1 cellular context compared by ENCODE assay signal in the genomic region with DNA sequence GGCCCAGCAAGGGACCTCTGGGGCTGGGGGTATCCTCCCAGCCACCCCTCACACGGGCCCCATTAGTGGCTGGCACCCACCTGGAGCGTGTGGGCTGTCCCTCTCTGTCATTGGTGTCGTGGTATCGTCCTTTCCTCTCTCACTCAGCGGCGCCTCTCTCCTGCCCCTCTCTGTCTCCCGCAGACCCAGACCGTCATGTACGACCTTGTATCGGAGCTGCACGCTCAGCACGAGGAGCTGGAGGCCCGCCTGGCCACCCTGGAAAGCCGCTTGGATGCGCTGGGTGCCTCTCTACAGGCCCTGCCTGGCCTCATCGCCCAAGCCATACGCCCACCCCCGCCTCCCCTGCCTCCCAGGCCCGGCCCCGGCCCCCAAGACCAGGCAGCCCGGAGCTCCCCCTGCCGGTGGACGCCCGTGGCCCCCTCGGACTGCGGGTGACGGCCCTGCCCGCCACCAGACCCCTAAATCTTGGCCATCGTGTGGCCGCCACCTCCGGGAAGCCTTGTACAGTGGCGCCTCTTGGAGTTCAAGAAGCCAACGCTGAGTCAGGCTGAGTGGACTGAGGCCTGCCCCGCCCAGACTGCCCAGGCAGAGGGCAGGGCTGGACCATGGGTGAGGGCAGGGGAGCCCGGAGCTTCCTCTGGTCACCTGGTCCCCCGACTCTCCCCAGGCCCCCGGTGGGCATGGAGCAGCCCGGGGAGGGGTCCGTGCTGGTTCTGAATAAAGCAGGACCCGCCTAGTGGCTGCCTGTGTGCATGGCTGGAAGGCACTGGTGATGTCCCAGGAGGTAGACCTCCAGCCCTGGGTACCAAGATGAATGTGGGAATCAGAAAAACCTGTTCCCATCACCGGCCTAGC.
TF ChIP-seq lines count a peak whose summit lies in the region.

No MANE protein-coding gene starts in this region.

TF ChIP-seq in K562, 482 proteins besides CTCF, POLR2A, EP300 and RAD21 (continued from another document and continues in another):
- TF ChIP-seq, protein P1, sequence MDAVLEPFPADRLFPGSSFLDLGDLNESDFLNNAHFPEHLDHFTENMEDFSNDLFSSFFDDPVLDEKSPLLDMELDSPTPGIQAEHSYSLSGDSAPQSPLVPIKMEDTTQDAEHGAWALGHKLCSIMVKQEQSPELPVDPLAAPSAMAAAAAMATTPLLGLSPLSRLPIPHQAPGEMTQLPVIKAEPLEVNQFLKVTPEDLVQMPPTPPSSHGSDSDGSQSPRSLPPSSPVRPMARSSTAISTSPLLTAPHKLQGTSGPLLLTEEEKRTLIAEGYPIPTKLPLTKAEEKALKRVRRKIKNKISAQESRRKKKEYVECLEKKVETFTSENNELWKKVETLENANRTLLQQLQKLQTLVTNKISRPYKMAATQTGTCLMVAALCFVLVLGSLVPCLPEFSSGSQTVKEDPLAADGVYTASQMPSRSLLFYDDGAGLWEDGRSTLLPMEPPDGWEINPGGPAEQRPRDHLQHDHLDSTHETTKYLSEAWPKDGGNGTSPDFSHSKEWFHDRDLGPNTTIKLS (IDR thresholded peaks at IDR 0.05; ENCODE audit: borderline replicate concordance, low read depth), result no peak
- no peak for TF ChIP-seq U2AF2 (optimal IDR thresholded peaks at IDR 0.05; ENCODE audit: low read depth, low read length)
- TF ChIP-seq IRF9 (tag; IDR thresholded peaks at IDR 0.05), result no peak
- TF ChIP-seq ZBTB7A (IDR thresholded peaks at IDR 0.05; ENCODE audit: borderline replicate concordance, control insufficient read depth, low read depth, low read length), result peak; percentile 86; the same call in 1 of the 2 replicates
- TF ChIP-seq TCF7L2 (IDR thresholded peaks at IDR 0.05; ENCODE audit: low read depth, low read length), result no peak
- no peak for TF ChIP-seq SP2 (IDR thresholded peaks at IDR 0.05; ENCODE audit: extremely low read depth, low read depth, low read length, poor library complexity, severe bottlenecking)
- TF ChIP-seq, protein P2, sequence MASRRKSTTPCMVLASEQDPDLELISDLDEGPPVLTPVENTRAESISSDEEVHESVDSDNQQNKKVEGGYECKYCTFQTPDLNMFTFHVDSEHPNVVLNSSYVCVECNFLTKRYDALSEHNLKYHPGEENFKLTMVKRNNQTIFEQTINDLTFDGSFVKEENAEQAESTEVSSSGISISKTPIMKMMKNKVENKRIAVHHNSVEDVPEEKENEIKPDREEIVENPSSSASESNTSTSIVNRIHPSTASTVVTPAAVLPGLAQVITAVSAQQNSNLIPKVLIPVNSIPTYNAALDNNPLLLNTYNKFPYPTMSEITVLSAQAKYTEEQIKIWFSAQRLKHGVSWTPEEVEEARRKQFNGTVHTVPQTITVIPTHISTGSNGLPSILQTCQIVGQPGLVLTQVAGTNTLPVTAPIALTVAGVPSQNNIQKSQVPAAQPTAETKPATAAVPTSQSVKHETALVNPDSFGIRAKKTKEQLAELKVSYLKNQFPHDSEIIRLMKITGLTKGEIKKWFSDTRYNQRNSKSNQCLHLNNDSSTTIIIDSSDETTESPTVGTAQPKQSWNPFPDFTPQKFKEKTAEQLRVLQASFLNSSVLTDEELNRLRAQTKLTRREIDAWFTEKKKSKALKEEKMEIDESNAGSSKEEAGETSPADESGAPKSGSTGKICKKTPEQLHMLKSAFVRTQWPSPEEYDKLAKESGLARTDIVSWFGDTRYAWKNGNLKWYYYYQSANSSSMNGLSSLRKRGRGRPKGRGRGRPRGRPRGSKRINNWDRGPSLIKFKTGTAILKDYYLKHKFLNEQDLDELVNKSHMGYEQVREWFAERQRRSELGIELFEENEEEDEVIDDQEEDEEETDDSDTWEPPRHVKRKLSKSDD (conservative IDR thresholded peaks at IDR 0.05; ENCODE audit: low read length), result no peak
- TF ChIP-seq HNRNPLL (IDR thresholded peaks at IDR 0.05; ENCODE audit: low read depth, low read length, poor library complexity, severe bottlenecking), result no peak
- TF ChIP-seq, protein P3, sequence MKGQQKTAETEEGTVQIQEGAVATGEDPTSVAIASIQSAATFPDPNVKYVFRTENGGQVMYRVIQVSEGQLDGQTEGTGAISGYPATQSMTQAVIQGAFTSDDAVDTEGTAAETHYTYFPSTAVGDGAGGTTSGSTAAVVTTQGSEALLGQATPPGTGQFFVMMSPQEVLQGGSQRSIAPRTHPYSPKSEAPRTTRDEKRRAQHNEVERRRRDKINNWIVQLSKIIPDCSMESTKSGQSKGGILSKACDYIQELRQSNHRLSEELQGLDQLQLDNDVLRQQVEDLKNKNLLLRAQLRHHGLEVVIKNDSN (CRISPR knock-in tag; IDR thresholded peaks at IDR 0.05), result no peak
- TF ChIP-seq, protein P4, sequence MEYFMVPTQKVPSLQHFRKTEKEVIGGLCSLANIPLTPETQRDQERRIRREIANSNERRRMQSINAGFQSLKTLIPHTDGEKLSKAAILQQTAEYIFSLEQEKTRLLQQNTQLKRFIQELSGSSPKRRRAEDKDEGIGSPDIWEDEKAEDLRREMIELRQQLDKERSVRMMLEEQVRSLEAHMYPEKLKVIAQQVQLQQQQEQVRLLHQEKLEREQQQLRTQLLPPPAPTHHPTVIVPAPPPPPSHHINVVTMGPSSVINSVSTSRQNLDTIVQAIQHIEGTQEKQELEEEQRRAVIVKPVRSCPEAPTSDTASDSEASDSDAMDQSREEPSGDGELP (CRISPR knock-in tag; IDR thresholded peaks at IDR 0.05; ENCODE audit: borderline replicate concordance), result 0 out of 2 replicates have a peak, but pooled peaks have one; percentile 18
- TF ChIP-seq, protein P5, sequence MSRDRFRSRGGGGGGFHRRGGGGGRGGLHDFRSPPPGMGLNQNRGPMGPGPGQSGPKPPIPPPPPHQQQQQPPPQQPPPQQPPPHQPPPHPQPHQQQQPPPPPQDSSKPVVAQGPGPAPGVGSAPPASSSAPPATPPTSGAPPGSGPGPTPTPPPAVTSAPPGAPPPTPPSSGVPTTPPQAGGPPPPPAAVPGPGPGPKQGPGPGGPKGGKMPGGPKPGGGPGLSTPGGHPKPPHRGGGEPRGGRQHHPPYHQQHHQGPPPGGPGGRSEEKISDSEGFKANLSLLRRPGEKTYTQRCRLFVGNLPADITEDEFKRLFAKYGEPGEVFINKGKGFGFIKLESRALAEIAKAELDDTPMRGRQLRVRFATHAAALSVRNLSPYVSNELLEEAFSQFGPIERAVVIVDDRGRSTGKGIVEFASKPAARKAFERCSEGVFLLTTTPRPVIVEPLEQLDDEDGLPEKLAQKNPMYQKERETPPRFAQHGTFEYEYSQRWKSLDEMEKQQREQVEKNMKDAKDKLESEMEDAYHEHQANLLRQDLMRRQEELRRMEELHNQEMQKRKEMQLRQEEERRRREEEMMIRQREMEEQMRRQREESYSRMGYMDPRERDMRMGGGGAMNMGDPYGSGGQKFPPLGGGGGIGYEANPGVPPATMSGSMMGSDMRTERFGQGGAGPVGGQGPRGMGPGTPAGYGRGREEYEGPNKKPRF (IDR thresholded peaks at IDR 0.05; ENCODE audit: low read depth, low read length), result no peak
- TF ChIP-seq ID3 (CRISPR knock-in tag; IDR thresholded peaks at IDR 0.05), result no peak
- TF ChIP-seq ID3 (tag; IDR thresholded peaks at IDR 0.05), result no peak
- no peak for TF ChIP-seq KLF16 (IDR thresholded peaks at IDR 0.05)
- TF ChIP-seq GTF2E2 (tag; IDR thresholded peaks at IDR 0.05), result no peak
- TF ChIP-seq, protein P6, sequence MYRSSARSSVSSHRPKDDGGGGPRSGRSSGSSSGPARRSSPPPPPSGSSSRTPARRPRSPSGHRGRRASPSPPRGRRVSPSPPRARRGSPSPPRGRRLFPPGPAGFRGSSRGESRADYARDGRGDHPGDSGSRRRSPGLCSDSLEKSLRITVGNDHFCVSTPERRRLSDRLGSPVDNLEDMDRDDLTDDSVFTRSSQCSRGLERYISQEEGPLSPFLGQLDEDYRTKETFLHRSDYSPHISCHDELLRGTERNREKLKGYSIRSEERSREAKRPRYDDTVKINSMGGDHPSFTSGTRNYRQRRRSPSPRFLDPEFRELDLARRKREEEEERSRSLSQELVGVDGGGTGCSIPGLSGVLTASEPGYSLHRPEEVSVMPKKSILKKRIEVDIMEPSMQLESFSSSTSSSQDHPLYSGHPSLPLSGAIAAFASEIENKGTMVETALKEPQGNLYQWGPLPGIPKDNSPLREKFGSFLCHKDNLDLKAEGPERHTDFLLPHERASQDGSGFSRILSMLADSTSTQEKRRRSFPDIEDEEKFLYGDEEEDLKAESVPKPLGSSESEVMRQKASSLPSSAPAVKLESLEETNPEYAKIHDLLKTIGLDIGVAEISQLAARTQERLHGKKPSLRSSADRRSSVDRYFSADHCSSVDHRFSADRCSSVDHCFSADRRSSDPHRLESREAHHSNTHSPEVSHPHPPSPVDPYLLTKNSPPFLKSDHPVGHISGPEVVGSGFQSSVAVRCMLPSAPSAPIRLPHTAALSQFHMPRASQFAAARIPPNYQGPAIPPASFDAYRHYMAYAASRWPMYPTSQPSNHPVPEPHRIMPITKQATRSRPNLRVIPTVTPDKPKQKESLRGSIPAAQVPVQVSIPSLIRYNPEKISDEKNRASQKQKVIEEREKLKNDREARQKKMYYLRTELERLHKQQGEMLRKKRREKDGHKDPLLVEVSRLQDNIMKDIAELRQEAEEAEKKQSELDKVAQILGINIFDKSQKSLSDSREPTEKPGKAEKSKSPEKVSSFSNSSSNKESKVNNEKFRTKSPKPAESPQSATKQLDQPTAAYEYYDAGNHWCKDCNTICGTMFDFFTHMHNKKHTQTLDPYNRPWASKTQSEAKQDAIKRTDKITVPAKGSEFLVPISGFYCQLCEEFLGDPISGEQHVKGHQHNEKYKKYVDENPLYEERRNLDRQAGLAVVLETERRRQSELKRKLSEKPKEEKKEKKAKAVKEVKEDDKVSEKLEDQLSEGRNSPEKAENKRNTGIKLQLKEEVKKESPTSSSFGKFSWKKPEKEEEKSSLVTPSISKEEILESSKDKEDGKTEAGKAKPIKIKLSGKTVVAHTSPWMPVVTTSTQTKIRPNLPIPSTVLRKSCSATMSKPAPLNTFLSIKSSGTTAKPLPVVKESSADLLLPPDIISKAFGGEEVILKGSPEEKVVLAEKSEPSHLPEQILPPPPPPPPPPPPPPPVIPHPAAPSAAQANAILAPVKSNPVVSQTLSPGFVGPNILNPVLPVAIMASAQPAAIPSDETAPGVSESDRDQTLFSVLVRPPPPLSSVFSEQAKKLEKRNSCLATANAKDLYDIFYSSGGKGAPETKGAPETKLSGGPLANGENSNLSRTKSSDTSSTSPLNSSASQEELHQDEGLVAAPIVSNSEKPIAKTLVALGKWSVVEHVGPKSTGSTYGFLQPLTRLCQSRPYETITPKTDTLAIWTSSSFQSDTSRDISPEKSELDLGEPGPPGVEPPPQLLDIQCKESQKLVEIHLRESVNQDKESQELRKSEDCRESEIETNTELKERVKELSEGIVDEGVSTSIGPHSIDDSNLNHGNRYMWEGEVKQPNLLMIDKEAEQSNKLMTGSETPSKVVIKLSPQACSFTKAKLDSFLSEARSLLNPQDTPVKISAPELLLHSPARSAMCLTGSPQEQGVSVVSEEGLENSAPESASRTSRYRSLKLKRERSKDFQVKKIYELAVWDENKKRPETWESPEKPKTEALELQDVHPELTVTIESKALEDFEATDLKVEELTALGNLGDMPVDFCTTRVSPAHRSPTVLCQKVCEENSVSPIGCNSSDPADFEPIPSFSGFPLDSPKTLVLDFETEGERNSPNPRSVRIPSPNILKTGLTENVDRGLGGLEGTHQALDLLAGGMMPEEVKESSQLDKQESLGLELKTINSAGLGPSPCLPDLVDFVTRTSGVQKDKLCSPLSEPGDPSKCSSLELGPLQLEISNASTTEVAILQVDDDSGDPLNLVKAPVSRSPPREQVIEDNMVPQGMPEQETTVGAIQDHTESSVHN (IDR thresholded peaks at IDR 0.05; ENCODE audit: borderline replicate concordance in 1 of 2, low read depth in 1 of 2), result no peak
- no peak for TF ChIP-seq DMBX1 (CRISPR knock-in tag; IDR thresholded peaks at IDR 0.05; ENCODE audit: borderline replicate concordance)
- TF ChIP-seq CCNT2 (IDR thresholded peaks at IDR 0.05; ENCODE audit: borderline replicate concordance, extremely low read depth, insufficient read length, low read depth, low read length), result no peak
- no peak for TF ChIP-seq RBM14 (IDR thresholded peaks at IDR 0.05; ENCODE audit: borderline replicate concordance, insufficient read depth, low read depth, low read length)
- no peak for TF ChIP-seq ATF1 (CRISPR knock-in tag; IDR thresholded peaks at IDR 0.05)
- no peak for TF ChIP-seq ATF1 (tag; IDR thresholded peaks at IDR 0.05)
- no peak for TF ChIP-seq HDAC6 (IDR thresholded peaks at IDR 0.05; ENCODE audit: low read depth, low read length)
- TF ChIP-seq, protein P7, sequence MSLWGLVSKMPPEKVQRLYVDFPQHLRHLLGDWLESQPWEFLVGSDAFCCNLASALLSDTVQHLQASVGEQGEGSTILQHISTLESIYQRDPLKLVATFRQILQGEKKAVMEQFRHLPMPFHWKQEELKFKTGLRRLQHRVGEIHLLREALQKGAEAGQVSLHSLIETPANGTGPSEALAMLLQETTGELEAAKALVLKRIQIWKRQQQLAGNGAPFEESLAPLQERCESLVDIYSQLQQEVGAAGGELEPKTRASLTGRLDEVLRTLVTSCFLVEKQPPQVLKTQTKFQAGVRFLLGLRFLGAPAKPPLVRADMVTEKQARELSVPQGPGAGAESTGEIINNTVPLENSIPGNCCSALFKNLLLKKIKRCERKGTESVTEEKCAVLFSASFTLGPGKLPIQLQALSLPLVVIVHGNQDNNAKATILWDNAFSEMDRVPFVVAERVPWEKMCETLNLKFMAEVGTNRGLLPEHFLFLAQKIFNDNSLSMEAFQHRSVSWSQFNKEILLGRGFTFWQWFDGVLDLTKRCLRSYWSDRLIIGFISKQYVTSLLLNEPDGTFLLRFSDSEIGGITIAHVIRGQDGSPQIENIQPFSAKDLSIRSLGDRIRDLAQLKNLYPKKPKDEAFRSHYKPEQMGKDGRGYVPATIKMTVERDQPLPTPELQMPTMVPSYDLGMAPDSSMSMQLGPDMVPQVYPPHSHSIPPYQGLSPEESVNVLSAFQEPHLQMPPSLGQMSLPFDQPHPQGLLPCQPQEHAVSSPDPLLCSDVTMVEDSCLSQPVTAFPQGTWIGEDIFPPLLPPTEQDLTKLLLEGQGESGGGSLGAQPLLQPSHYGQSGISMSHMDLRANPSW (CRISPR knock-in tag; IDR thresholded peaks at IDR 0.05), result no peak
- TF ChIP-seq EP400 (IDR thresholded peaks at IDR 0.05), result no peak
- no peak for TF ChIP-seq TRIM25 (IDR thresholded peaks at IDR 0.05; ENCODE audit: borderline replicate concordance)
